Comparison of ENCODE assay signal across 10 cellular contexts in the genomic region with DNA sequence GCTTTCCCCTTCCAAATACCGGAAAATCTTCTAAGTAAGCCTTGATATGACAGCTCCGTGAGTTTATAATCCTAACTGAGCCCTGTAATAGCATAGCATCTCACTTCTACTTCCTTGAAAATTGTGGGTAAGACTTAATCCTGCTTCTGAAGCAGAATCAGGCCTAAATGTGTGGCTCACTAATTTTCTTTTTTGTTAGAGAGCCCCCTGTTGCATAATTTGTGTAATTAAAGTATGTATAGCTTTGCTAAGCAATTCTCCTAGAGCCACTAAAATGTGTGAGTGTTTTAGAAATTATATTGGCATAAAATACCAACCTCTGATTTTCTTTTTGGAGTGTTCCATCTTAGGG.
DNase-seq lines count a peak whose midpoint lies in the region; ATAC-seq and TF ChIP-seq lines count a peak whose summit lies in the region.
"Had no signal": no experiment of that assay in that cellular context is flagged by ENCODE, and none has a peak within 500 bp of the region (broad histone marks: within the 10 kb centered on the region; RNA-seq: fewer than 3 reads in every experiment).

No MANE protein-coding gene starts in this region.

- no peak overlapping the region for H3K4me2 ChIP-seq in smooth muscle cell

- intact Hi-C loops in heart left ventricle (cut with DNase I) (loop anchor here in 5 of 10 donors (5.0 to 10.0 kb wide), 5 partner anchors 236 to 1006 kb away; no protein-coding TSS in a partner anchor), left cardiac atrium (cut with DNase I) (loop anchor here in 1 of 2 donors (5.0 kb wide), 1 partner anchor 291 kb away; no protein-coding TSS in a partner anchor)

- no peak overlapping the region for H3K27ac Mint-ChIP-seq in endodermal cell
- H3K27ac Mint-ChIP-seq: CD4-positive, CD25-positive, alpha-beta regulatory T cell had no signal

- H3K4me3 Mint-ChIP-seq in endodermal cell = no peak overlapping the region
- H3K4me3 Mint-ChIP-seq: CD4-positive, CD25-positive, alpha-beta regulatory T cell had no signal

- no peak for TF ChIP-seq POLR2A in heart left ventricle (IDR thresholded peaks at IDR 0.05)

- no peaks in the 10 kb centered on the region for H3K79me2 ChIP-seq in smooth muscle cell (ENCODE audit: low read depth)

- peaks cover 14% of the 10 kb centered on the region for H3K4me1 Mint-ChIP-seq in endodermal cell
- H3K4me1 Mint-ChIP-seq: CD4-positive, CD25-positive, alpha-beta regulatory T cell had no signal

- H3K27ac ChIP-seq in heart left ventricle (no peak overlapping the region), endodermal cell (ENCODE audit: low read depth, low read length) (no peak overlapping the region), smooth muscle cell (ENCODE audit: low read depth) (no peak overlapping the region), WERI-Rb-1 (no peak overlapping the region)
- H3K27ac ChIP-seq: tibial nerve had no signal

- ATAC-seq in heart left ventricle (peak in 1 of 4 donors; percentile 38), left cardiac atrium (no peak), GM18873 (IDR thresholded peaks at IDR 0.05; ENCODE audit: low FRiP score, unreplicated experiment) (no peak)

- H3K4me3 ChIP-seq in heart left ventricle (no peak overlapping the region), endodermal cell (ENCODE audit: low read length) (no peak overlapping the region), smooth muscle cell (no peak overlapping the region), WERI-Rb-1 (ENCODE audit: low read depth, low read length) (no peak overlapping the region)
- H3K4me3 ChIP-seq: tibial nerve had no signal

- DNase-seq in heart left ventricle (no peak), left cardiac atrium (no peak), NCI-H2227 treated with DMSO at 0.1 percent for 48 hours (lab: John Stamatoyannopoulos, UW) (peak; percentile 7), endodermal cell (no peak), smooth muscle cell (lab: John Stamatoyannopoulos, UW; ENCODE audit: unreplicated experiment) (no peak), WERI-Rb-1 (no peak), HCEC 1CT (no peak)
- DNase-seq: CD4-positive, CD25-positive, alpha-beta regulatory T cell had no signal

- no peak overlapping the region for H2AFZ ChIP-seq in smooth muscle cell (ENCODE audit: low read depth)

- WGBS in heart left ventricle, 4 donors = 79 to 84% (median 82%) methylated on average over 2 of the region's 2 CpGs
- 77 to 92% methylated on average over 2 of the region's 2 CpGs for WGBS in endodermal cell (ENCODE audit: insufficient coverage in 1 of 2, insufficient read length in 1 of 2), 2 experiments
- 70% methylated on average over 2 of the region's 2 CpGs for WGBS in smooth muscle cell (ENCODE audit: low lambda C conversion rate)

- H3K9me3 Mint-ChIP-seq in endodermal cell = no peaks in the 10 kb centered on the region

- H3K9me3 ChIP-seq in heart left ventricle = no peaks in the 10 kb centered on the region
- H3K9me3 ChIP-seq in endodermal cell (ENCODE audit: control insufficient read depth, low read length) = no peaks in the 10 kb centered on the region
- no peaks in the 10 kb centered on the region for H3K9me3 ChIP-seq in smooth muscle cell (replicated peaks; ENCODE audit: low read depth)
- no peaks in the 10 kb centered on the region for H3K9me3 ChIP-seq in WERI-Rb-1 (ENCODE audit: severe bottlenecking)
- H3K9me3 ChIP-seq: tibial nerve had no signal

- H3K36me3 ChIP-seq in heart left ventricle = no peaks in the 10 kb centered on the region
- H3K36me3 ChIP-seq in endodermal cell (ENCODE audit: control insufficient read depth, insufficient read depth, low read length) = no peaks in the 10 kb centered on the region
- no peaks in the 10 kb centered on the region for H3K36me3 ChIP-seq in smooth muscle cell (ENCODE audit: low read depth)
- H3K36me3 ChIP-seq in WERI-Rb-1 = no peaks in the 10 kb centered on the region
- H3K36me3 ChIP-seq: tibial nerve had no signal

- no peaks in the 10 kb centered on the region for H3F3A ChIP-seq in smooth muscle cell (ENCODE audit: low read depth)

- H3K9ac ChIP-seq in endodermal cell (ENCODE audit: extremely low read depth, low read length, poor library complexity, severe bottlenecking) = no peak overlapping the region
- H3K9ac ChIP-seq in smooth muscle cell (ENCODE audit: low read depth) = no peak overlapping the region

- H3K36me3 Mint-ChIP-seq in endodermal cell (ENCODE audit: low read depth) = no peaks in the 10 kb centered on the region
- H3K36me3 Mint-ChIP-seq: CD4-positive, CD25-positive, alpha-beta regulatory T cell had no signal

- H3K27me3 Mint-ChIP-seq in endodermal cell (ENCODE audit: insufficient read depth) = no peaks in the 10 kb centered on the region
- H3K27me3 Mint-ChIP-seq: CD4-positive, CD25-positive, alpha-beta regulatory T cell had no signal

- H3K27me3 ChIP-seq in heart left ventricle (no peaks in the 10 kb centered on the region), endodermal cell (ENCODE audit: control insufficient read depth, insufficient read depth, low read length, poor library complexity, severe bottlenecking) (no peaks in the 10 kb centered on the region), smooth muscle cell (ENCODE audit: low read depth) (peaks cover 2% of the 10 kb centered on the region), WERI-Rb-1 (ENCODE audit: insufficient read depth, low read depth, severe bottlenecking) (no peaks in the 10 kb centered on the region)
- H3K27me3 ChIP-seq: tibial nerve had no signal

- peaks cover 0 to 7% (median 0%) of the 10 kb centered on the region in 12 donors for H3K4me1 ChIP-seq in heart left ventricle
- H3K4me1 ChIP-seq in endodermal cell (ENCODE audit: control insufficient read depth, insufficient read depth, low read length) = peaks cover 2% of the 10 kb centered on the region
- H3K4me1 ChIP-seq in smooth muscle cell (ENCODE audit: low read depth) = no peaks in the 10 kb centered on the region
- H3K4me1 ChIP-seq: tibial nerve had no signal

- TF ChIP-seq CTCF in heart left ventricle (IDR thresholded peaks at IDR 0.05) = peak in 9 of 12 donors; percentile 11 to 61 (median 32)
- TF ChIP-seq CTCF in endodermal cell (conservative IDR thresholded peaks at IDR 0.05) = peak; percentile 70
- TF ChIP-seq CTCF in smooth muscle cell (IDR thresholded peaks at IDR 0.05; ENCODE audit: borderline replicate concordance, insufficient read depth, poor library complexity, severe bottlenecking) = peak; percentile 39
- TF ChIP-seq CTCF in WERI-Rb-1 (IDR thresholded peaks at IDR 0.05; ENCODE audit: low read depth, low read length) = no peak

- H4K20me1 ChIP-seq in smooth muscle cell (ENCODE audit: low read depth) = no peaks in the 10 kb centered on the region
